8 cellular contexts compared by ENCODE assay signal in genomic region chr4:128810871-128811570, GRCh38. TPM values are rescaled to one million over a fixed set of nuclear protein-coding genes. Genes with fewer than 3 reads are reported as not detected.
DNase-seq lines count a peak whose midpoint lies in the region; ATAC-seq and TF ChIP-seq lines count a peak whose summit lies in the region.

No MANE protein-coding gene starts in this region.

- peaks cover 8% of the 10 kb centered on the region for H3K27me3 Mint-ChIP-seq in brain

- H3K27me3 ChIP-seq in iPS DF 6.9 (ENCODE audit: control insufficient read depth, insufficient read depth, low read length) (no peaks in the 10 kb centered on the region), gastrocnemius medialis (no peaks in the 10 kb centered on the region)

- H3K4me3 ChIP-seq in iPS DF 6.9 (ENCODE audit: low read length) (peak overlapping the region; percentile 83; the same call in 1 of the 2 replicates), gastrocnemius medialis (peak overlapping the region; percentile 68 to 97 (median 90))

- H3K27ac ChIP-seq in 22Rv1: peak overlapping the region; percentile 97
- peak overlapping the region; percentile 78 for H3K27ac ChIP-seq in iPS DF 6.9 (ENCODE audit: low read length)
- H3K27ac ChIP-seq in gastrocnemius medialis: peak overlapping the region; percentile 90 to 95 (median 93)

- H3K27ac Mint-ChIP-seq in brain: peak overlapping the region; percentile 95 to 99 (median 98)

- H3K4me1 Mint-ChIP-seq in brain: peaks cover 42% of the 10 kb centered on the region

- in situ Hi-C loops in gastrocnemius medialis (cut with MboI; ENCODE audit: low sequenced_read_pairs in 4 of 4): loop anchor here in 3 of 4 donors (25.0 kb wide), 3 partner anchors 249 to 524 kb away; partner anchors contain the start of genes C4orf33 (in 1 of the 3), PGRMC2 (in 1 of the 3) and SCLT1 (in 1 of the 3)

- H3K36me3 ChIP-seq in iPS DF 6.9 (ENCODE audit: control insufficient read depth, insufficient read depth, low read length): no peaks in the 10 kb centered on the region
- H3K36me3 ChIP-seq in gastrocnemius medialis: no peaks in the 10 kb centered on the region

- TF ChIP-seq CTCF in 22Rv1 (IDR thresholded peaks at IDR 0.05): no peak
- TF ChIP-seq CTCF in brain (conservative IDR thresholded peaks at IDR 0.05): no peak
- no peak for TF ChIP-seq CTCF in gastrocnemius medialis (IDR thresholded peaks at IDR 0.05 in 4 of 5, conservative IDR thresholded peaks at IDR 0.05 in 1 of 5)

- no peaks in the 10 kb centered on the region for H3K36me3 Mint-ChIP-seq in brain

- no CpG with 5 or more reads among the region's 50 CpGs for WGBS in iPS DF 6.9 (ENCODE audit: insufficient coverage, insufficient read length)

- ATAC-seq in GM18520 (IDR thresholded peaks at IDR 0.05; ENCODE audit: unreplicated experiment) (peak; percentile 26), HG03045 (IDR thresholded peaks at IDR 0.05; ENCODE audit: unreplicated experiment) (peak; percentile 52), gastrocnemius medialis (peak; percentile 45 to 46)

- intact Hi-C loops in gastrocnemius medialis (cut with DNase I; ENCODE audit: low total_unique reads): loop anchor here (1.0 to 5.0 kb wide), 6 partner anchors 36 to 749 kb away; partner anchors contain the start of gene LARP1B

- H3K9me3 ChIP-seq in iPS DF 6.9 (ENCODE audit: control insufficient read depth, insufficient read depth, low read length) (no peaks in the 10 kb centered on the region), gastrocnemius medialis (no peaks in the 10 kb centered on the region)

- DNase-seq in NCI-H2081 treated with DMSO at 0.1 percent for 48 hours (lab: John Stamatoyannopoulos, UW): peak; percentile 51
- DNase-seq in UCSD-AML1 (lab: John Stamatoyannopoulos, UW; ENCODE audit: unreplicated experiment): peak; percentile 75
- DNase-seq in iPS DF 6.9 (ENCODE audit: low read depth, low spot score): peak; percentile 95
- peak; percentile 73 to 77 for DNase-seq in gastrocnemius medialis

- peak overlapping the region; percentile 94 to 97 (median 96) for H3K4me3 Mint-ChIP-seq in brain

- peaks cover 0 to 4% (median 0%) of the 10 kb centered on the region in 5 experiments for H3K9me3 Mint-ChIP-seq in brain

- TF ChIP-seq POLR2A in gastrocnemius medialis (IDR thresholded peaks at IDR 0.05): peak; percentile 38 to 67

- H3K4me1 ChIP-seq in iPS DF 6.9 (ENCODE audit: control insufficient read depth, insufficient read depth, low read length) (no peaks in the 10 kb centered on the region), gastrocnemius medialis (peaks cover 7 to 18% of the 10 kb centered on the region in 2 donors)

RNA-seq across cellular contexts. Expression of gene JADE1, which starts 1.5 kb away (rescaled TPM):
- 13.6 TPM for polyA plus RNA-seq in brain (ENCODE audit: insufficient read depth, low read depth, low replicate concordance)
- total RNA-seq in gastrocnemius medialis: 10 to 100 TPM; 14.2 to 21.1 (median 14.9) TPM

Comparison
In these comparisons a context has a peak if more than half of its experiments do, and no peak if none do; other contexts are left out.
1. Peak in every context shown above with its lines: DNase-seq, ATAC-seq, H3K4me3 ChIP-seq and H3K27ac ChIP-seq.